Comparison of ENCODE assay signal across 12 cellular contexts in the genomic region with DNA sequence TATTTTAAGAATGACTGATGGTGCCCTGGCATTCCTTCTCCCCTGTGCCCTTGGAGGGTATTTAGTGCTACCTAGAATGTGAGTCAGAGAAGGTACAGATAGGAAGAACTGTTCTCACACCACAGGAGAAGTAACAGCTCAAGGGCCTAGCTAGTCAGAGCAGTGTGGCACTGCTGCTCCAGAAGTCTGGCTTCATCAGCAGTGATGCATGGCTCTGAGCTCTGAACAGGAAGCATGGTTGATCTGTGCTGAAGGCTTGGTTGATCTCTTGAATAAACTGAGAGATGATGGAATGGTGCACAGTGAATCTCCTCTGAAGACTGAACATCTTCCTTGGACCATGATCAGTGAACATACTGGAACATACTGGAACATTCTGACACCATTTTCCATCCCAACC.
DNase-seq lines count a peak whose midpoint lies in the region; ATAC-seq and TF ChIP-seq lines count a peak whose summit lies in the region.
"Had no signal": no experiment of that assay in that cellular context is flagged by ENCODE, and none has a peak within 500 bp of the region (broad histone marks: within the 10 kb centered on the region; RNA-seq: fewer than 3 reads in every experiment).

No MANE protein-coding gene starts in this region.

- intact Hi-C loops in OCI-LY7 (cut with micrococcal nuclease; ENCODE audit: unreplicated experiment) = no loop called here

- DNase-seq in OCI-LY7 (ENCODE audit: low spot score) (peak; percentile 7), NCI-H187 (lab: John Stamatoyannopoulos, UW) (no peak), NCI-H82 (lab: John Stamatoyannopoulos, UW) (no peak)
- DNase-seq: ACHN; CD4-positive, alpha-beta memory T cell; HFFc6; PC-9 had no signal

- no peak overlapping the region for H3K4me2 ChIP-seq in OCI-LY7 (ENCODE audit: low read length)
- H3K4me2 ChIP-seq: PC-9 had no signal

- H3K36me3 ChIP-seq in OCI-LY7 (ENCODE audit: insufficient read depth, low read length) = no peaks in the 10 kb centered on the region

- no peak overlapping the region for H2AFZ ChIP-seq in OCI-LY7 (ENCODE audit: low read length)
- H2AFZ ChIP-seq: PC-9 had no signal

- TF ChIP-seq CTCF in OCI-LY7 (conservative IDR thresholded peaks at IDR 0.05; ENCODE audit: low read length) = no peak

- H3K4me3 ChIP-seq in OCI-LY7 (ENCODE audit: low read depth, low read length, poor library complexity, severe bottlenecking) = no peak overlapping the region
- H3K4me3 ChIP-seq: PC-9 had no signal

- H3K27ac ChIP-seq in OCI-LY7 (ENCODE audit: low read depth, low read length, poor library complexity, severe bottlenecking) = no peak overlapping the region
- H3K27ac ChIP-seq: PC-9 had no signal

- no peak overlapping the region for H3K27ac Mint-ChIP-seq in stimulated activated memory B cell treated with anti-CD40 and anti-IgM and Interleukin-4, amounts not matched to agents 10 μg/mL and 1 μg/mL and 100 μg/mL, for 72 hours
- H3K27ac Mint-ChIP-seq: CD4-positive, alpha-beta memory T cell; HFFc6; IgD-negative memory B cell had no signal

- BruUV-seq in OCI-LY7 (replicated peaks; lab: Mats Ljungman, UMichigan) = no TSS peak

- no peaks in the 10 kb centered on the region for H3K4me1 Mint-ChIP-seq in stimulated activated memory B cell treated with anti-CD40 and anti-IgM and Interleukin-4, amounts not matched to agents 10 μg/mL and 1 μg/mL and 100 μg/mL, for 72 hours
- H3K4me1 Mint-ChIP-seq: CD4-positive, alpha-beta memory T cell had no signal

- no peaks in the 10 kb centered on the region for H3K9me3 Mint-ChIP-seq in stimulated activated memory B cell treated with anti-CD40 and anti-IgM and Interleukin-4, amounts not matched to agents 10 μg/mL and 1 μg/mL and 100 μg/mL, for 72 hours

- H3K4me3 Mint-ChIP-seq in stimulated activated memory B cell treated with anti-CD40 and anti-IgM and Interleukin-4, amounts not matched to agents 10 μg/mL and 1 μg/mL and 100 μg/mL, for 72 hours = no peak overlapping the region
- H3K4me3 Mint-ChIP-seq: CD4-positive, alpha-beta memory T cell; HFFc6; IgD-negative memory B cell had no signal

- H3K36me3 Mint-ChIP-seq in stimulated activated memory B cell treated with anti-CD40 and anti-IgM and Interleukin-4, amounts not matched to agents 10 μg/mL and 1 μg/mL and 100 μg/mL, for 72 hours = no peaks in the 10 kb centered on the region
- H3K36me3 Mint-ChIP-seq: CD4-positive, alpha-beta memory T cell; IgD-negative memory B cell had no signal

- H3K79me2 ChIP-seq in OCI-LY7 (ENCODE audit: insufficient read depth, low read depth, low read length) = no peaks in the 10 kb centered on the region

- no peaks in the 10 kb centered on the region for H3K27me3 Mint-ChIP-seq in stimulated activated memory B cell treated with anti-CD40 and anti-IgM and Interleukin-4, amounts not matched to agents 10 μg/mL and 1 μg/mL and 100 μg/mL, for 72 hours
- H3K27me3 Mint-ChIP-seq: CD4-positive, alpha-beta memory T cell; IgD-negative memory B cell had no signal

- no peaks in the 10 kb centered on the region for H4K20me1 ChIP-seq in OCI-LY7 (ENCODE audit: insufficient read depth, low read length)

- peak; percentile 76 for ATAC-seq in GM18502 (IDR thresholded peaks at IDR 0.05; ENCODE audit: poor library complexity, unreplicated experiment)
- peak; percentile 76 for ATAC-seq in HG02852 (IDR thresholded peaks at IDR 0.05; ENCODE audit: unreplicated experiment)
- peak; percentile 64 for ATAC-seq in stimulated activated memory B cell treated with anti-CD40 and anti-IgM and Interleukin-4, amounts not matched to agents 10 μg/mL and 1 μg/mL and 100 μg/mL, for 72 hours
- ATAC-seq in GM19455 (IDR thresholded peaks at IDR 0.05; ENCODE audit: unreplicated experiment) = no peak

- no peaks in the 10 kb centered on the region for H3K9me2 ChIP-seq in OCI-LY7 (ENCODE audit: insufficient read depth, low read length)

- CTCF ChIA-PET in OCI-LY7 (lab: Charles Lee; ENCODE audit: unreplicated experiment) = no interaction called here

- H3K4me1 ChIP-seq in OCI-LY7 (ENCODE audit: insufficient read depth, low read length, poor library complexity, severe bottlenecking) = no peaks in the 10 kb centered on the region

- H3K9me3 ChIP-seq in OCI-LY7 (ENCODE audit: low read length) = no peaks in the 10 kb centered on the region

- POLR2A ChIA-PET in OCI-LY7 (lab: Charles Lee) = no interaction called here
